8 cellular contexts compared by ENCODE assay signal in the genomic region with DNA sequence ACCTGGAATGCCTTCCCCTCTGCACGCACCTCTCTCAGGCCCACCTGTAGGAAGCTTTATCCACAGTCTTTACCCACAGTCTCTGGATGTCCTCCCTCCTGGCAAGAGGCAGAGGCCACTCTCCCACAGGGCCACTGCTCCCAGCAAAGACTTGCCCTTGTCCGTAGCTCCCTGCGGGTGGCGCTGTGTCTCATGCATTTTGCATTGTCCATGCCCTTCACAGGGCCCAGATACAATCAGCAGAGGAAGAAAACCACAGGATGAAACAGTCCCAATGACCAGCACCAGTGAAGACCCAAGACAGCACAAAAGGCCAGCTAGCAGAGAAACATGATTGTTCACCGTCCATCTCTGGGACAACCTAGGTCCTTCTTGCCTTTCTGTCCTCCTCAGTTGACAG. TPM values are rescaled to one million over a fixed set of nuclear protein-coding genes. Genes with fewer than 3 reads are reported as not detected.
DNase-seq lines count a peak whose midpoint lies in the region; ATAC-seq and TF ChIP-seq lines count a peak whose summit lies in the region.

No MANE protein-coding gene starts in this region.

- WGBS in sigmoid colon, 2 donors: 40 to 41% methylated on average over 5 of the region's 5 CpGs

- H3K36me3 ChIP-seq in CD4-positive, alpha-beta memory T cell (ENCODE audit: insufficient read depth, low read length): no peaks in the 10 kb centered on the region
- H3K36me3 ChIP-seq in sigmoid colon: no peaks in the 10 kb centered on the region

- no peaks in the 10 kb centered on the region for H3K27me3 ChIP-seq in CD4-positive, alpha-beta memory T cell (ENCODE audit: insufficient read depth, low read length)
- H3K27me3 ChIP-seq in sigmoid colon: peaks cover 26 to 68% (median 50%) of the 10 kb centered on the region in 3 donors

- peaks cover 19% of the 10 kb centered on the region for H3K4me1 ChIP-seq in CD4-positive, alpha-beta memory T cell (ENCODE audit: insufficient read depth, low read length)
- H3K4me1 ChIP-seq in sigmoid colon: peaks cover 0 to 29% (median 26%) of the 10 kb centered on the region in 4 donors

- POLR2A ChIA-PET in CD4-positive, alpha-beta memory T cell (lab: Charles Lee; ENCODE audit: partially characterized antibody): interaction anchor here (0.9 kb wide), 1 partner anchor 77 kb away, joined by 3 read pairs; no protein-coding TSS in a partner anchor

- H3K4me3 Mint-ChIP-seq in CD4-positive, alpha-beta memory T cell: peak overlapping the region in 7 of 8 donors; percentile 49 to 92 (median 75)

- intact Hi-C loops in CD4-positive, alpha-beta memory T cell (cut with micrococcal nuclease): no loop called here
- intact Hi-C loops in sigmoid colon (cut with DNase I): no loop called here

- CTCF ChIA-PET in CD4-positive, alpha-beta memory T cell (lab: Charles Lee; ENCODE audit: partially characterized antibody): interaction anchor here (0.8 to 3.3 kb wide), 4 partner anchors 27 to 66 kb away, joined by 3 to 20 read pairs (median 3); no protein-coding TSS in a partner anchor

- no peak for DNase-seq in CD4-positive, alpha-beta memory T cell
- DNase-seq in H4 (ENCODE audit: low spot score) (peak; percentile 39), UCSD-AML1 (lab: John Stamatoyannopoulos, UW; ENCODE audit: unreplicated experiment) (peak; percentile 29), iPS-NIHi11 (ENCODE audit: low spot score) (peak; percentile 77), NCI-H446 (lab: John Stamatoyannopoulos, UW) (no peak), sigmoid colon (no peak), kidney glomerular epithelial cell (lab: John Stamatoyannopoulos, UW) (no peak)

- peak overlapping the region in 2 of 7 donors; percentile 77 to 83 for H3K27ac Mint-ChIP-seq in CD4-positive, alpha-beta memory T cell

- peaks cover 0 to 10% of the 10 kb centered on the region in 2 donors for H3K36me3 Mint-ChIP-seq in CD4-positive, alpha-beta memory T cell

- H3K9me3 Mint-ChIP-seq in CD4-positive, alpha-beta memory T cell: no peaks in the 10 kb centered on the region

- no peak for ATAC-seq in GM18868 (IDR thresholded peaks at IDR 0.05; ENCODE audit: unreplicated experiment)

- TF ChIP-seq POLR2A in sigmoid colon (IDR thresholded peaks at IDR 0.05): no peak

- TF ChIP-seq CTCF in sigmoid colon (IDR thresholded peaks at IDR 0.05): no peak

- H3K4me3 ChIP-seq in CD4-positive, alpha-beta memory T cell (ENCODE audit: low read length in 2 of 2): no peak overlapping the region
- no peak overlapping the region for H3K4me3 ChIP-seq in sigmoid colon

- TF ChIP-seq EP300 in sigmoid colon (IDR thresholded peaks at IDR 0.05): no peak

- no peaks in the 10 kb centered on the region for H3K9me3 ChIP-seq in CD4-positive, alpha-beta memory T cell (ENCODE audit: control insufficient read depth in 1 of 2, low read length in 2 of 2)
- H3K9me3 ChIP-seq in sigmoid colon: no peaks in the 10 kb centered on the region

- no peak overlapping the region for H3K27ac ChIP-seq in CD4-positive, alpha-beta memory T cell (ENCODE audit: low read depth, low read length)
- H3K27ac ChIP-seq in sigmoid colon: no peak overlapping the region

- H3K27me3 Mint-ChIP-seq in CD4-positive, alpha-beta memory T cell: peaks cover under 1 to 4% of the 10 kb centered on the region in 2 donors

- H3K4me1 Mint-ChIP-seq in CD4-positive, alpha-beta memory T cell: peaks cover 11 to 29% (median 18%) of the 10 kb centered on the region in 4 donors

RNA-seq across cellular contexts. Expression of a gene that starts 2.1 kb away (rescaled TPM):
- 10 to 100 TPM; 74.9 to 75.1 TPM for total RNA-seq in CD4-positive, alpha-beta memory T cell
- 10 to 100 TPM; 48.8 to 82.6 TPM for polyA plus RNA-seq in CD4-positive, alpha-beta memory T cell
- 7.5 and 8.9 TPM in 2 replicates for total RNA-seq in H4 (2014; rRNA removed; shearing (Covaris generic))
- total RNA-seq in sigmoid colon: 1 to 10 TPM; 2.3 to 9.6 (median 5.6) TPM
- polyA plus RNA-seq in sigmoid colon: 1 to 10 TPM; 1.4 to 3.8 (median 1.8) TPM

Comparison
In these comparisons a context has a peak if more than half of its experiments do, and no peak if none do; other contexts are left out.
1. DNase-seq: peak in H4 (single experiment), UCSD-AML1 (single experiment) and iPS-NIHi11 (single experiment); none in CD4-positive, alpha-beta memory T cell (0 of 5), NCI-H446 (0 of 2), sigmoid colon (single experiment) and kidney glomerular epithelial cell (single experiment).